In genomic region chr9:108691614-108692013, GRCh38 we compare ENCODE assay signal across 23 cellular contexts.
A peak's percentile ranks its signal among the peaks of the same experiment; 100 is the strongest.
DNase-seq lines count a peak whose midpoint lies in the region; ATAC-seq and TF ChIP-seq lines count a peak whose summit lies in the region.
"Had no signal": no experiment of that assay in that cellular context is flagged by ENCODE, and none has a peak within 500 bp of the region (broad histone marks: within the 10 kb centered on the region; RNA-seq: fewer than 3 reads in every experiment).

No MANE protein-coding gene starts in this region.

- DNase-seq in DMS53 treated with DMSO at 0.1 percent for 48 hours (lab: John Stamatoyannopoulos, UW; ENCODE audit: unreplicated experiment) = peak; percentile 59
- peak; percentile 76 for DNase-seq in PC-3
- DNase-seq in epithelial cell of prostate (ENCODE audit: low read depth, low spot score) = peak; percentile 86
- DNase-seq in germinal center (ENCODE audit: low spot score) = no peak
- no peak for DNase-seq in activated naive CD4-positive, alpha-beta T cell treated with anti-CD3 and anti-CD28 coated beads, Interleukin-2, amount 50 U/mL, for 16 hours
- DNase-seq: ACHN; activated T-cell treated with anti-CD3 and anti-CD28 coated beads, Interleukin-2, amount 50 U/mL, for 72 hours; aorta; cerebellar nuclear complex; effector memory CD8-positive, alpha-beta T cell; hippocampal formation; KG1; mesenchymal stem cell; naive thymus-derived CD8-positive, alpha-beta T cell; NCI-H2081 treated with DMSO at 0.1 percent for 48 hours; NCI-H510A; ovary; T-cell had no signal

- no TSS peak for BruUV-seq in PC-3 (replicated peaks; lab: Mats Ljungman, UMichigan)

- H3K27me3 ChIP-seq in PC-3 (ENCODE audit: low read length) = no peaks in the 10 kb centered on the region
- H3K27me3 ChIP-seq in mucosa of rectum (ENCODE audit: control insufficient read depth in 2 of 2, insufficient read depth in 2 of 2, low read length in 2 of 2) = no peaks in the 10 kb centered on the region
- H3K27me3 ChIP-seq: BLaER1 treated with 17β-estradiol and CSF1 and Interleukin-3, amounts not matched to agents 10 nM and 100 nM; ovary had no signal

- no peak for TF ChIP-seq CTCF in PC-3 (conservative IDR thresholded peaks at IDR 0.05; ENCODE audit: low read depth, low read length)

- H3K27ac ChIP-seq in PC-3 (ENCODE audit: low read length) (peak overlapping the region; percentile 22), epithelial cell of prostate (peak overlapping the region; percentile 48), mucosa of rectum (ENCODE audit: low read depth in 2 of 2, low read length in 2 of 2) (peak overlapping the region; percentile 54 to 59)
- H3K27ac ChIP-seq: BLaER1 treated with 17β-estradiol and CSF1 and Interleukin-3, amounts not matched to agents 10 nM and 100 nM; ovary had no signal

- H3K4me2 ChIP-seq in PC-3 (ENCODE audit: low read length) = peak overlapping the region; percentile 15; the same call in 1 of the 2 replicates
- H3K4me2 ChIP-seq: BLaER1 treated with 17β-estradiol and CSF1 and Interleukin-3, amounts not matched to agents 10 nM and 100 nM had no signal

- intact Hi-C loops in PC-3 (cut with micrococcal nuclease) = no loop called here

- CTCF ChIA-PET in PC-3 (lab: Charles Lee) = no interaction called here

- H4K20me1 ChIP-seq in PC-3 (ENCODE audit: low read length) = no peaks in the 10 kb centered on the region
- H4K20me1 ChIP-seq: BLaER1 treated with 17β-estradiol and CSF1 and Interleukin-3, amounts not matched to agents 10 nM and 100 nM had no signal

- peak; percentile 37; the same call in 1 of the 2 replicates for ATAC-seq in PC-3
- no peak for ATAC-seq in HG03108 (IDR thresholded peaks at IDR 0.05; ENCODE audit: unreplicated experiment)
- no peak for ATAC-seq in HG02642 (IDR thresholded peaks at IDR 0.05; ENCODE audit: poor library complexity, unreplicated experiment)
- ATAC-seq: activated T-cell treated with anti-CD3 and anti-CD28 coated beads, Interleukin-2, amount 50 U/mL, for 72 hours; effector memory CD8-positive, alpha-beta T cell; naive thymus-derived CD8-positive, alpha-beta T cell; sciatic nerve; T-cell had no signal

- H3K79me2 ChIP-seq in PC-3 (ENCODE audit: low read length) = no peaks in the 10 kb centered on the region

- H3K4me3 ChIP-seq in PC-3 (ENCODE audit: low read length) (no peak overlapping the region), mucosa of rectum (ENCODE audit: low read length in 2 of 2) (no peak overlapping the region)
- H3K4me3 ChIP-seq: BLaER1 treated with 17β-estradiol and CSF1 and Interleukin-3, amounts not matched to agents 10 nM and 100 nM; ovary had no signal

- H3K4me1 ChIP-seq in PC-3 (ENCODE audit: insufficient read depth, low read length) (peaks cover 4% of the 10 kb centered on the region), mucosa of rectum (ENCODE audit: control insufficient read depth in 2 of 2, insufficient read depth in 2 of 2, low read length in 2 of 2) (peaks cover 0 to 8% of the 10 kb centered on the region in 2 donors)
- H3K4me1 ChIP-seq: BLaER1 treated with 17β-estradiol and CSF1 and Interleukin-3, amounts not matched to agents 10 nM and 100 nM had no signal

- H3K9me3 ChIP-seq in PC-3 (ENCODE audit: low read length) (no peaks in the 10 kb centered on the region), mucosa of rectum (ENCODE audit: control insufficient read depth in 2 of 2, low read length in 2 of 2) (no peaks in the 10 kb centered on the region)

- H2AFZ ChIP-seq in PC-3 (ENCODE audit: low read length) = no peak overlapping the region

- no peaks in the 10 kb centered on the region for H3K9me2 ChIP-seq in PC-3 (replicated peaks; ENCODE audit: low read length)

- H3K9ac ChIP-seq in PC-3 (ENCODE audit: low read length) (no peak overlapping the region), mucosa of rectum (ENCODE audit: low read depth in 1 of 2, low read length in 2 of 2) (no peak overlapping the region)
- H3K9ac ChIP-seq: BLaER1 treated with 17β-estradiol and CSF1 and Interleukin-3, amounts not matched to agents 10 nM and 100 nM had no signal

- no peaks in the 10 kb centered on the region for H3F3A ChIP-seq in PC-3 (ENCODE audit: low read length, unreplicated experiment)

- POLR2A ChIA-PET in PC-3 (lab: Charles Lee; ENCODE audit: unreplicated experiment) = no interaction called here

- H3K36me3 ChIP-seq in PC-3 (ENCODE audit: low read depth, low read length) (no peaks in the 10 kb centered on the region), mucosa of rectum (ENCODE audit: control insufficient read depth in 2 of 2, insufficient read depth in 2 of 2, low read length in 2 of 2) (no peaks in the 10 kb centered on the region)
- H3K36me3 ChIP-seq: ovary had no signal

Comparison
In these comparisons a context has a peak if more than half of its experiments do, and no peak if none do; other contexts are left out.
1. DNase-seq: peak in DMS53 treated with DMSO at 0.1 percent for 48 hours (single experiment), PC-3 (single experiment) and epithelial cell of prostate (single experiment); none in germinal center (single experiment) and activated naive CD4-positive, alpha-beta T cell treated with anti-CD3 and anti-CD28 coated beads, Interleukin-2, amount 50 U/mL, for 16 hours (single experiment).
2. Peak in every context shown above with its lines, with median percentiles within 50 percentile points of each other: H3K27ac ChIP-seq.